In genomic region chr14:31449971-31450610, GRCh38 we compare ENCODE assay signal across 9 cellular contexts. TPM values are rescaled to one million over a fixed set of nuclear protein-coding genes. Genes with fewer than 3 reads are reported as not detected.
DNase-seq lines count a peak whose midpoint lies in the region; ATAC-seq and TF ChIP-seq lines count a peak whose summit lies in the region.
"Had no signal": no experiment of that assay in that cellular context is flagged by ENCODE, and none has a peak within 500 bp of the region (broad histone marks: within the 10 kb centered on the region; RNA-seq: fewer than 3 reads in every experiment).

No MANE protein-coding gene starts in this region.

- 43 to 68% methylated on average over 2 of the region's 2 CpGs for WGBS in lung, 2 donors

- H3K4me1 ChIP-seq in DND-41 (ENCODE audit: insufficient read depth, low read length) (peaks cover 8% of the 10 kb centered on the region; the same call in 1 of the 2 replicates), lung (ENCODE audit: control insufficient read depth in 2 of 2, insufficient read depth in 2 of 2, low read length in 2 of 2) (peaks cover 0 to 2% of the 10 kb centered on the region in 2 donors)

- no peak overlapping the region for H3K4me2 ChIP-seq in DND-41 (ENCODE audit: insufficient read depth, low read length)

- H3K79me2 ChIP-seq in DND-41 (ENCODE audit: insufficient read depth, low read length) = no peaks in the 10 kb centered on the region

- ATAC-seq in DND-41 (ENCODE audit: insufficient read depth, low read depth) (peak; percentile 66), lung (ENCODE audit: insufficient read depth, low FRiP score) (peak; percentile 52), GM21526 (IDR thresholded peaks at IDR 0.05; ENCODE audit: low FRiP score, unreplicated experiment) (no peak), HG03045 (IDR thresholded peaks at IDR 0.05; ENCODE audit: unreplicated experiment) (no peak), HG03095 (IDR thresholded peaks at IDR 0.05; ENCODE audit: unreplicated experiment) (no peak)

- H3K36me3 ChIP-seq in DND-41 (ENCODE audit: insufficient read depth, low read length) (peaks cover 23% of the 10 kb centered on the region; the same call in 1 of the 2 replicates), lung (ENCODE audit: control insufficient read depth in 2 of 2, insufficient read depth in 2 of 2, low read length in 2 of 2) (peaks cover 3% of the 10 kb centered on the region in 2 donors)
- H3K36me3 ChIP-seq: neutrophil had no signal

- no peaks in the 10 kb centered on the region for H4K20me1 ChIP-seq in DND-41 (ENCODE audit: insufficient read depth, low read length)

- H3K4me3 ChIP-seq in DND-41 (ENCODE audit: low read depth in 1 of 2, low read length in 2 of 2) = no peak overlapping the region
- no peak overlapping the region for H3K4me3 ChIP-seq in lung

- H2AFZ ChIP-seq in DND-41 (ENCODE audit: low read depth, low read length) = no peak overlapping the region

- DNase-seq in DND-41 (no peak), H4 (ENCODE audit: low spot score) (peak; percentile 36), NCI-H446 (lab: John Stamatoyannopoulos, UW) (peak; percentile 58 to 67), lung (ENCODE audit: low spot score) (no peak)
- peak; percentile 9 for DNase-seq in central memory CD4-positive, alpha-beta T cell

- H3K9me3 ChIP-seq in DND-41 (ENCODE audit: insufficient read depth, low read length, severe bottlenecking) (no peaks in the 10 kb centered on the region), lung (ENCODE audit: control insufficient read depth in 2 of 2, insufficient read depth in 1 of 2, low read length in 1 of 2) (no peaks in the 10 kb centered on the region)
- H3K9me3 ChIP-seq: neutrophil had no signal

- no peak overlapping the region for H3K9ac ChIP-seq in DND-41 (ENCODE audit: low read depth, low read length)

- no peak overlapping the region for H3K27ac ChIP-seq in DND-41 (ENCODE audit: low read length)
- no peak overlapping the region for H3K27ac ChIP-seq in lung (ENCODE audit: low read depth in 1 of 2, low read length in 1 of 2)
- H3K27ac ChIP-seq: neutrophil had no signal

- peak; percentile 62 for TF ChIP-seq CTCF in DND-41 (IDR thresholded peaks at IDR 0.05; ENCODE audit: borderline replicate concordance, extremely low read depth, low read length, poor library complexity, severe bottlenecking)
- peak; percentile 21 for TF ChIP-seq CTCF in lung (IDR thresholded peaks at IDR 0.05; ENCODE audit: control extremely low read depth, extremely low read depth)

- no peaks in the 10 kb centered on the region for H3K27me3 ChIP-seq in DND-41 (ENCODE audit: insufficient read depth, low read length, poor library complexity)
- no peaks in the 10 kb centered on the region for H3K27me3 ChIP-seq in lung (ENCODE audit: control insufficient read depth, insufficient read depth)
- H3K27me3 ChIP-seq: neutrophil had no signal

RNA-seq across cellular contexts. Expression of gene DTD2, which starts 7.2 kb away (rescaled TPM):
- total RNA-seq in H4 (2014; rRNA removed; shearing (Covaris generic)) = 41.0 and 43.1 TPM in 2 replicates
- total RNA-seq in lung = 10 to 100 TPM; 19.2 to 33.3 TPM
- 10 to 100 TPM; 10.4 to 15.4 TPM for polyA plus RNA-seq in lung

RNA-seq across cellular contexts. Expression of gene HEATR5A, which starts 29.7 kb away (rescaled TPM):
- 20.1 and 32.9 TPM in 2 replicates for total RNA-seq in H4 (2014; rRNA removed; shearing (Covaris generic))
- total RNA-seq in lung = 10 to 100 TPM; 37.6 to 54.0 TPM
- 10 to 100 TPM; 10.9 to 20.1 TPM for polyA plus RNA-seq in lung

RNA-seq across cellular contexts. Expression of gene GPR33, which starts 37.7 kb away (rescaled TPM):
- not detected in 2 replicates for total RNA-seq in H4 (2014; rRNA removed; shearing (Covaris generic))
- total RNA-seq in lung = not detected
- not detected for polyA plus RNA-seq in lung

Comparison
In these comparisons a context has a peak if more than half of its experiments do, and no peak if none do; other contexts are left out.
1. ATAC-seq: peak in DND-41 (single experiment) and lung (single experiment); none in GM21526 (single experiment), HG03045 (single experiment) and HG03095 (single experiment).
2. DNase-seq: peak in H4 (single experiment), NCI-H446 (2 of 2) and central memory CD4-positive, alpha-beta T cell (single experiment); none in DND-41 (single experiment) and lung (single experiment).